24 cellular contexts compared by ENCODE assay signal in genomic region chr16:81675662-81676535, GRCh38.
DNase-seq lines count a peak whose midpoint lies in the region; ATAC-seq and TF ChIP-seq lines count a peak whose summit lies in the region.
"Had no signal": no experiment of that assay in that cellular context is flagged by ENCODE, and none has a peak within 500 bp of the region (broad histone marks: within the 10 kb centered on the region; RNA-seq: fewer than 3 reads in every experiment).

No MANE protein-coding gene starts in this region.

- no peak overlapping the region for H3K4me3 Mint-ChIP-seq in activated T-cell treated with anti-CD3 and anti-CD28 coated beads, Interleukin-2, amount 50 U/mL, for 24 hours
- no peak overlapping the region for H3K4me3 Mint-ChIP-seq in WTC11
- H3K4me3 Mint-ChIP-seq in naive thymus-derived CD4-positive, alpha-beta T cell = no peak overlapping the region
- H3K4me3 Mint-ChIP-seq in activated CD4-positive, alpha-beta memory T cell treated with anti-CD3 and anti-CD28 coated beads, Interleukin-2, amount 10 ng/mL, durations not matched to agents 7 days and 5 days = no peak overlapping the region
- H3K4me3 Mint-ChIP-seq: activated CD8-positive, alpha-beta memory T cell treated with anti-CD3 and anti-CD28 coated beads, Interleukin-2, amount 10 ng/mL, durations not matched to agents 7 days and 5 days; activated naive CD4-positive, alpha-beta T cell treated with anti-CD3 and anti-CD28 coated beads, Interleukin-2, amount 10 ng/mL, durations not matched to agents 7 days and 5 days had no signal

- no peak overlapping the region for H3K4me3 ChIP-seq in naive thymus-derived CD4-positive, alpha-beta T cell (ENCODE audit: low read length)
- H3K4me3 ChIP-seq in transverse colon (no peak overlapping the region), gastrocnemius medialis (no peak overlapping the region)
- H3K4me3 ChIP-seq: esophagus squamous epithelium, left ventricle myocardium inferior, MG63, smooth muscle cell had no signal

- in situ Hi-C loops in transverse colon (cut with MboI; ENCODE audit: low pct_ligation_motif_present in 1 of 4, low pct_unique_long_range_greater_than_20kb in 1 of 4, low sequenced_read_pairs in 3 of 4) = no loop called here
- in situ Hi-C loops in gastrocnemius medialis (cut with MboI; ENCODE audit: low sequenced_read_pairs in 4 of 4) = no loop called here

- H3K27ac ChIP-seq in naive thymus-derived CD4-positive, alpha-beta T cell (ENCODE audit: low read depth, low read length) = no peak overlapping the region
- peak overlapping the region in 3 of 4 donors; percentile 44 to 60 (median 55) for H3K27ac ChIP-seq in transverse colon
- H3K27ac ChIP-seq in gastrocnemius medialis = no peak overlapping the region
- H3K27ac ChIP-seq: left ventricle myocardium inferior had no signal

- peak; percentile 71 for ATAC-seq in WTC11
- no peak for ATAC-seq in naive thymus-derived CD4-positive, alpha-beta T cell
- ATAC-seq in gastrocnemius medialis = no peak
- ATAC-seq: activated CD8-positive, alpha-beta memory T cell treated with anti-CD3 and anti-CD28 coated beads, Interleukin-2, amount 10 ng/mL, durations not matched to agents 7 days and 5 days; SK-N-SH treated with all-trans-retinoic acid at 6 μM for 48 hours had no signal

- no peaks in the 10 kb centered on the region for H3K4me1 Mint-ChIP-seq in activated T-cell treated with anti-CD3 and anti-CD28 coated beads, Interleukin-2, amount 50 U/mL, for 24 hours (ENCODE audit: low read depth)
- peaks cover 5% of the 10 kb centered on the region for H3K4me1 Mint-ChIP-seq in WTC11
- peaks cover 0 to 20% (median 0%) of the 10 kb centered on the region in 7 donors for H3K4me1 Mint-ChIP-seq in naive thymus-derived CD4-positive, alpha-beta T cell
- H3K4me1 Mint-ChIP-seq in activated CD4-positive, alpha-beta memory T cell treated with anti-CD3 and anti-CD28 coated beads, Interleukin-2, amount 10 ng/mL, durations not matched to agents 7 days and 5 days = peaks cover 5% of the 10 kb centered on the region
- H3K4me1 Mint-ChIP-seq: activated naive CD4-positive, alpha-beta T cell treated with anti-CD3 and anti-CD28 coated beads, Interleukin-2, amount 10 ng/mL, durations not matched to agents 7 days and 5 days had no signal

- no peaks in the 10 kb centered on the region for H3K9me3 Mint-ChIP-seq in activated T-cell treated with anti-CD3 and anti-CD28 coated beads, Interleukin-2, amount 50 U/mL, for 24 hours
- H3K9me3 Mint-ChIP-seq in WTC11 = no peaks in the 10 kb centered on the region
- peaks cover 0 to 4% (median 0%) of the 10 kb centered on the region in 11 donors for H3K9me3 Mint-ChIP-seq in naive thymus-derived CD4-positive, alpha-beta T cell
- H3K9me3 Mint-ChIP-seq in activated CD4-positive, alpha-beta memory T cell treated with anti-CD3 and anti-CD28 coated beads, Interleukin-2, amount 10 ng/mL, durations not matched to agents 7 days and 5 days = no peaks in the 10 kb centered on the region
- H3K9me3 Mint-ChIP-seq: activated naive CD4-positive, alpha-beta T cell treated with anti-CD3 and anti-CD28 coated beads, Interleukin-2, amount 10 ng/mL, durations not matched to agents 7 days and 5 days; naive B cell had no signal

- H3K27ac Mint-ChIP-seq in activated T-cell treated with anti-CD3 and anti-CD28 coated beads, Interleukin-2, amount 50 U/mL, for 24 hours = peak overlapping the region; percentile 9
- H3K27ac Mint-ChIP-seq in WTC11 = peak overlapping the region; percentile 17
- H3K27ac Mint-ChIP-seq in naive thymus-derived CD4-positive, alpha-beta T cell = peak overlapping the region in 6 of 9 donors; percentile 9 to 77 (median 39)
- no peak overlapping the region for H3K27ac Mint-ChIP-seq in activated CD4-positive, alpha-beta memory T cell treated with anti-CD3 and anti-CD28 coated beads, Interleukin-2, amount 10 ng/mL, durations not matched to agents 7 days and 5 days
- H3K27ac Mint-ChIP-seq: activated CD8-positive, alpha-beta memory T cell treated with anti-CD3 and anti-CD28 coated beads, Interleukin-2, amount 10 ng/mL, durations not matched to agents 7 days and 5 days; activated naive CD4-positive, alpha-beta T cell treated with anti-CD3 and anti-CD28 coated beads, Interleukin-2, amount 10 ng/mL, durations not matched to agents 7 days and 5 days had no signal

- POLR2A ChIA-PET in WTC11 (lab: Charles Lee) = no interaction called here
- POLR2A ChIA-PET in naive thymus-derived CD4-positive, alpha-beta T cell (lab: Charles Lee) = no interaction called here
- POLR2A ChIA-PET in activated CD4-positive, alpha-beta memory T cell treated with anti-CD3 and anti-CD28 coated beads, Interleukin-2, amount 10 ng/mL, durations not matched to agents 7 days and 5 days (lab: Charles Lee) = no interaction called here

- CTCF ChIA-PET in WTC11 (lab: Charles Lee) = interaction anchor here (1.2 kb wide), 1 partner anchor 26 kb away, joined by 3 read pairs; no protein-coding TSS in a partner anchor
- CTCF ChIA-PET in naive thymus-derived CD4-positive, alpha-beta T cell (lab: Charles Lee) = no interaction called here
- CTCF ChIA-PET in activated CD4-positive, alpha-beta memory T cell treated with anti-CD3 and anti-CD28 coated beads, Interleukin-2, amount 10 ng/mL, durations not matched to agents 7 days and 5 days (lab: Charles Lee) = interaction anchor here (0.6 kb wide), 1 partner anchor 72 kb away, joined by 5 read pairs; no protein-coding TSS in a partner anchor

- H3K27me3 Mint-ChIP-seq in activated T-cell treated with anti-CD3 and anti-CD28 coated beads, Interleukin-2, amount 50 U/mL, for 24 hours = no peaks in the 10 kb centered on the region
- H3K27me3 Mint-ChIP-seq in WTC11 (ENCODE audit: low read depth) = no peaks in the 10 kb centered on the region
- no peaks in the 10 kb centered on the region for H3K27me3 Mint-ChIP-seq in naive thymus-derived CD4-positive, alpha-beta T cell
- H3K27me3 Mint-ChIP-seq in activated CD4-positive, alpha-beta memory T cell treated with anti-CD3 and anti-CD28 coated beads, Interleukin-2, amount 10 ng/mL, durations not matched to agents 7 days and 5 days = no peaks in the 10 kb centered on the region
- H3K27me3 Mint-ChIP-seq: activated CD8-positive, alpha-beta memory T cell treated with anti-CD3 and anti-CD28 coated beads, Interleukin-2, amount 10 ng/mL, durations not matched to agents 7 days and 5 days; activated naive CD4-positive, alpha-beta T cell treated with anti-CD3 and anti-CD28 coated beads, Interleukin-2, amount 10 ng/mL, durations not matched to agents 7 days and 5 days; naive B cell had no signal

- WGBS in transverse colon (ENCODE audit: low coverage in 1 of 2), 2 donors = 70 to 77% methylated on average over 2 to 18 of the region's 18 CpGs

- TF ChIP-seq POLR2A in transverse colon (IDR thresholded peaks at IDR 0.05) (no peak), gastrocnemius medialis (IDR thresholded peaks at IDR 0.05) (no peak)

- peaks cover 72% of the 10 kb centered on the region for H3K36me3 Mint-ChIP-seq in activated T-cell treated with anti-CD3 and anti-CD28 coated beads, Interleukin-2, amount 50 U/mL, for 24 hours (ENCODE audit: low read depth)
- peaks cover 29% of the 10 kb centered on the region for H3K36me3 Mint-ChIP-seq in WTC11
- peaks cover 8 to 47% (median 16%) of the 10 kb centered on the region in 5 donors for H3K36me3 Mint-ChIP-seq in naive thymus-derived CD4-positive, alpha-beta T cell
- H3K36me3 Mint-ChIP-seq in activated CD4-positive, alpha-beta memory T cell treated with anti-CD3 and anti-CD28 coated beads, Interleukin-2, amount 10 ng/mL, durations not matched to agents 7 days and 5 days (ENCODE audit: low read depth) = peaks cover 31% of the 10 kb centered on the region

- DNase-seq in activated T-cell treated with anti-CD3 and anti-CD28 coated beads, Interleukin-2, amount 50 U/mL, for 24 hours = no peak
- no peak for DNase-seq in activated T-cell treated with anti-CD3 and anti-CD28 coated beads, Interleukin-2, amount 50 U/mL, for 48 hours
- DNase-seq in WTC11 (ENCODE audit: low spot score) (no peak), transverse colon (no peak), gastrocnemius medialis (no peak)
- no peak for DNase-seq in naive thymus-derived CD4-positive, alpha-beta T cell
- no peak for DNase-seq in activated CD4-positive, alpha-beta memory T cell treated with anti-CD3 and anti-CD28 coated beads, Interleukin-2, amount 10 ng/mL, durations not matched to agents 7 days and 5 days
- no peak for DNase-seq in activated CD4-positive, alpha-beta T cell treated with anti-CD3 and anti-CD28 coated beads, Interleukin-2, amount 50 U/mL, for 48 hours
- DNase-seq: activated CD8-positive, alpha-beta memory T cell treated with anti-CD3 and anti-CD28 coated beads, Interleukin-2, amount 10 ng/mL, durations not matched to agents 7 days and 5 days; activated naive CD4-positive, alpha-beta T cell treated with anti-CD3 and anti-CD28 coated beads, Interleukin-2, amount 10 ng/mL, durations not matched to agents 7 days and 5 days; cortex of kidney; esophagus squamous epithelium; HCEC 1CT; KBM-7; left ventricle myocardium inferior; MG63; naive B cell; NCI-H1436 treated with DMSO at 0.1 percent for 48 hours; NCI-H446 treated with DMSO at 0.1 percent for 48 hours; retina; stimulated activated CD4-positive, alpha-beta T cell treated with anti-CD3 and anti-CD28 coated beads, Interleukin-1b, Interleukin-23, amount 100 ng/mL, for 48 hours; T-helper 2 cell had no signal

- H3K27me3 ChIP-seq in naive thymus-derived CD4-positive, alpha-beta T cell (ENCODE audit: control insufficient read depth in 2 of 2, insufficient read depth in 2 of 2, low read length in 2 of 2) = no peaks in the 10 kb centered on the region
- H3K27me3 ChIP-seq in transverse colon = no peaks in the 10 kb centered on the region
- no peaks in the 10 kb centered on the region for H3K27me3 ChIP-seq in gastrocnemius medialis
- H3K27me3 ChIP-seq: esophagus squamous epithelium, MG63 had no signal

- H3K9me3 ChIP-seq in naive thymus-derived CD4-positive, alpha-beta T cell (ENCODE audit: control insufficient read depth in 2 of 3, low read length in 3 of 3) = no peaks in the 10 kb centered on the region
- no peaks in the 10 kb centered on the region for H3K9me3 ChIP-seq in transverse colon
- H3K9me3 ChIP-seq in gastrocnemius medialis = no peaks in the 10 kb centered on the region
- H3K9me3 ChIP-seq: esophagus squamous epithelium, left ventricle myocardium inferior, MG63 had no signal

- peaks cover 0 to 78% (median 6%) of the 10 kb centered on the region in 3 experiments for H3K36me3 ChIP-seq in naive thymus-derived CD4-positive, alpha-beta T cell (ENCODE audit: control insufficient read depth in 2 of 3, insufficient read depth in 3 of 3, low read length in 3 of 3)
- H3K36me3 ChIP-seq in transverse colon (peaks cover 0 to 10% (median 3%) of the 10 kb centered on the region in 4 donors), gastrocnemius medialis (no peaks in the 10 kb centered on the region)
- H3K36me3 ChIP-seq: MG63 had no signal

- TF ChIP-seq EP300 in transverse colon (IDR thresholded peaks at IDR 0.05; ENCODE audit: low read depth) = no peak

- TF ChIP-seq CTCF in WTC11 (IDR thresholded peaks at IDR 0.05) (no peak), transverse colon (IDR thresholded peaks at IDR 0.05) (no peak), gastrocnemius medialis (IDR thresholded peaks at IDR 0.05 in 4 of 5, conservative IDR thresholded peaks at IDR 0.05 in 1 of 5) (no peak)

- H3K4me1 ChIP-seq in naive thymus-derived CD4-positive, alpha-beta T cell (ENCODE audit: control insufficient read depth in 2 of 2, insufficient read depth in 2 of 2, low read length in 2 of 2) = no peaks in the 10 kb centered on the region
- peaks cover 0 to 11% (median 4%) of the 10 kb centered on the region in 4 donors for H3K4me1 ChIP-seq in transverse colon
- H3K4me1 ChIP-seq in gastrocnemius medialis = no peaks in the 10 kb centered on the region

- intact Hi-C loops in naive thymus-derived CD4-positive, alpha-beta T cell (cut with micrococcal nuclease) = loop anchor here in 1 of 2 donors (2.0 kb wide), 1 partner anchor 79 kb away; no protein-coding TSS in a partner anchor
- intact Hi-C loops in transverse colon (cut with DNase I; ENCODE audit: low total_unique reads) (no loop called here), gastrocnemius medialis (cut with DNase I; ENCODE audit: low total_unique reads) (no loop called here)

Comparison
In these comparisons a context has a peak if more than half of its experiments do, and no peak if none do; other contexts are left out.
1. H3K27ac ChIP-seq: peak in transverse colon (3 of 4); none in naive thymus-derived CD4-positive, alpha-beta T cell (single experiment) and gastrocnemius medialis (0 of 4).